In genomic region chr3:14401692-14402303, GRCh38 we compare ENCODE assay signal across 8 cellular contexts. TPM values are rescaled to one million over a fixed set of nuclear protein-coding genes. Genes with fewer than 3 reads are reported as not detected.
DNase-seq lines count a peak whose midpoint lies in the region; ATAC-seq, FAIRE-seq and TF ChIP-seq lines count a peak whose summit lies in the region.

No MANE protein-coding gene starts in this region.

- peak overlapping the region; percentile 100 for H3K4me2 ChIP-seq in K562 (ENCODE audit: insufficient read depth, low read length)

- peak overlapping the region; percentile 96 for H3K4me3 Mint-ChIP-seq in activated naive CD4-positive, alpha-beta T cell treated with anti-CD3 and anti-CD28 coated beads for 36 hours

- H3K9me3 Mint-ChIP-seq in activated naive CD4-positive, alpha-beta T cell treated with anti-CD3 and anti-CD28 coated beads for 36 hours = no peaks in the 10 kb centered on the region

- TSS peak; percentile 67 for BruUV-seq in K562 (replicated peaks; lab: Mats Ljungman, UMichigan)

- peaks cover 35% of the 10 kb centered on the region for H3K4me1 Mint-ChIP-seq in activated naive CD4-positive, alpha-beta T cell treated with anti-CD3 and anti-CD28 coated beads for 36 hours (ENCODE audit: low read depth)

- no peak for TF ChIP-seq EP300 in K562 (IDR thresholded peaks at IDR 0.05; ENCODE audit: low read length)

- H4K20me1 ChIP-seq in K562 (replicated peaks; ENCODE audit: control insufficient read depth, insufficient read depth, low read length) = 0 out of 2 replicates have a peak, but pooled peaks cover 4% of the 10 kb centered on the region

- H3K27ac Mint-ChIP-seq in activated naive CD4-positive, alpha-beta T cell treated with anti-CD3 and anti-CD28 coated beads for 36 hours = no peak overlapping the region

- in situ Hi-C loops in K562 (cut with MboI) = no loop called here

- CTCF ChIA-PET in activated naive CD4-positive, alpha-beta T cell treated with anti-CD3 and anti-CD28 coated beads for 36 hours (lab: Charles Lee) = interaction anchor here (1.0 to 3.8 kb wide), 8 partner anchors 22 to 198 kb away, joined by 3 to 34 read pairs (median 7); no protein-coding TSS in a partner anchor
- CTCF ChIA-PET in K562 (lab: Yijun Ruan, JAX; ENCODE audit: low intra/inter-chr PET ratio) = interaction anchor here (0.8 kb wide), 1 partner anchor 60 kb away, joined by 5 read pairs; no protein-coding TSS in a partner anchor

- H3K9me1 ChIP-seq in K562 (ENCODE audit: control insufficient read depth, insufficient read depth, low read length) = no peaks in the 10 kb centered on the region

- peak overlapping the region; percentile 95 to 96 for H3K9ac ChIP-seq in K562 (ENCODE audit: insufficient read depth in 1 of 2, low read depth in 2 of 2, low read length in 2 of 2)

- H3K27me3 ChIP-seq in K562 (ENCODE audit: control insufficient read depth in 2 of 2, insufficient read depth in 2 of 2, low read length in 2 of 2) (no peaks in the 10 kb centered on the region), lower lobe of right lung (ENCODE audit: low read depth) (no peaks in the 10 kb centered on the region)

- H3K36me3 ChIP-seq in K562 (ENCODE audit: control insufficient read depth, insufficient read depth, low read length) (peaks cover 34% of the 10 kb centered on the region), lower lobe of right lung (no peaks in the 10 kb centered on the region), urinary bladder (ENCODE audit: insufficient read depth) (no peaks in the 10 kb centered on the region)

- H3K4me1 ChIP-seq in K562 (replicated peaks in 1 of 2; ENCODE audit: control insufficient read depth in 2 of 2, insufficient read depth in 2 of 2, low read length in 2 of 2) (peaks cover 18 to 55% of the 10 kb centered on the region in 2 experiments; a peak in 4 of 5 replicates), lower lobe of right lung (peaks cover 49% of the 10 kb centered on the region), urinary bladder (ENCODE audit: insufficient read depth) (no peaks in the 10 kb centered on the region)

- TF ChIP-seq CTCF in K562 (IDR thresholded peaks at IDR 0.05 in 2 of 3, conservative IDR thresholded peaks at IDR 0.05 in 1 of 3; ENCODE audit: insufficient read depth in 2 of 3, low read depth in 1 of 3, low read length in 3 of 3) = no peak
- TF ChIP-seq CTCF in lower lobe of right lung (IDR thresholded peaks at IDR 0.05) = no peak

- WGBS in K562 (ENCODE audit: insufficient coverage, low coverage, missing lambda C conversion rate) = 38% methylated on average over 19 of the region's 22 CpGs
- 51% methylated on average over 22 of the region's 22 CpGs for WGBS in urinary bladder

- no peak for TF ChIP-seq RAD21 in K562 (CRISPR knock-in tag; conservative IDR thresholded peaks at IDR 0.05 in 1 of 2, IDR thresholded peaks at IDR 0.05 in 1 of 2)

- POLR2A ChIA-PET in K562 (lab: Yijun Ruan, JAX) = interaction anchor here (0.5 to 5.2 kb wide), 7 partner anchors 10 to 802 kb away, joined by 3 to 33 read pairs (median 4); no protein-coding TSS in a partner anchor

- peaks cover 4% of the 10 kb centered on the region for H3K36me3 Mint-ChIP-seq in activated naive CD4-positive, alpha-beta T cell treated with anti-CD3 and anti-CD28 coated beads for 36 hours (ENCODE audit: low read depth)

- intact Hi-C loops in activated naive CD4-positive, alpha-beta T cell treated with anti-CD3 and anti-CD28 coated beads for 36 hours (cut with micrococcal nuclease) = loop anchor here (1.0 to 5.0 kb wide), 9 partner anchors 31 to 921 kb away; partner anchors contain the start of genes CCDC174, CHCHD4, HDAC11 and LSM3
- intact Hi-C loops in K562 (cut with micrococcal nuclease) (loop anchor here (2.0 to 5.0 kb wide), 3 partner anchors 36 to 197 kb away; no protein-coding TSS in a partner anchor), lower lobe of right lung (cut with DNase I) (no loop called here)

- H3K79me2 ChIP-seq in K562 (ENCODE audit: control insufficient read depth, insufficient read depth, low read length) = peaks cover 44% of the 10 kb centered on the region

- peak overlapping the region; percentile 95 for H2AFZ ChIP-seq in K562 (ENCODE audit: low read depth, low read length)

- ATAC-seq in K562 (no peak), lower lobe of right lung (no peak)

- no peaks in the 10 kb centered on the region for H3K27me3 Mint-ChIP-seq in activated naive CD4-positive, alpha-beta T cell treated with anti-CD3 and anti-CD28 coated beads for 36 hours (ENCODE audit: low read depth)

- no peaks in the 10 kb centered on the region for H3K9me3 ChIP-seq in K562 (replicated peaks; ENCODE audit: control insufficient read depth, insufficient read depth, low read depth, low read length)
- no peaks in the 10 kb centered on the region for H3K9me3 ChIP-seq in lower lobe of right lung

- no peak for DNase-seq in activated naive CD4-positive, alpha-beta T cell treated with anti-CD3 and anti-CD28 coated beads for 36 hours
- DNase-seq in activated naive CD4-positive, alpha-beta T cell treated with anti-CD3 and anti-CD28 coated beads, Interleukin-2, amount 50 U/mL, for 16 hours = no peak
- DNase-seq in K562 (ENCODE audit: extremely low read depth in 1 of 4, low spot score in 3 of 4) (no peak), lower lobe of right lung (no peak), NCI-H226 (no peak), NCI-H510A treated with DMSO at 0.1 percent for 48 hours (lab: John Stamatoyannopoulos, UW) (no peak), NOMO-1 treated with DMSO at 0.1 percent for 48 hours (lab: John Stamatoyannopoulos, UW; ENCODE audit: unreplicated experiment) (no peak)

- FAIRE-seq in K562 (lab: Jason Lieb, UNC) = no peak

- H3K27ac ChIP-seq in K562 (ENCODE audit: extremely low read depth, low read depth, low read length) = peak overlapping the region; percentile 91; the same call in 2 of the 3 replicates
- peak overlapping the region; percentile 95 for H3K27ac ChIP-seq in lower lobe of right lung
- no peak overlapping the region for H3K27ac ChIP-seq in urinary bladder (ENCODE audit: low read depth)

- H3K4me3 ChIP-seq in K562 (peak overlapping the region; percentile 92), lower lobe of right lung (peak overlapping the region; percentile 94), urinary bladder (ENCODE audit: low read depth, low read length) (peak overlapping the region; percentile 74)

- TF ChIP-seq POLR2A in K562 (conservative IDR thresholded peaks at IDR 0.05) = no peak

TF ChIP-seq in K562, 482 proteins besides CTCF, POLR2A, EP300 and RAD21 (continues in another document):
- 0 out of 2 replicates have a peak, but pooled peaks have one; percentile 20 for TF ChIP-seq ZNF121 (CRISPR knock-in tag; conservative IDR thresholded peaks at IDR 0.05)
- no peak for TF ChIP-seq TOE1 (IDR thresholded peaks at IDR 0.05; ENCODE audit: borderline replicate concordance)
- TF ChIP-seq TOE1 (CRISPR knock-in tag; IDR thresholded peaks at IDR 0.05; ENCODE audit: borderline replicate concordance, low read depth) = 0 out of 2 replicates have a peak, but pooled peaks have one; percentile 13

RNA-seq across cellular contexts. Expression of gene SLC6A6, which starts 0.6 kb away (rescaled TPM):
- total RNA-seq in activated naive CD4-positive, alpha-beta T cell treated with anti-CD3 and anti-CD28 coated beads for 36 hours = 10 to 100 TPM; 32.2 to 36.9 TPM
- total RNA-seq in K562 (2011; cell fraction: chromatin; rRNA removed; ENCODE audit: low replicate concordance) = 361 and 756 TPM in 2 replicates
- 315 and 326 TPM in 2 replicates for total RNA-seq in K562 (2011; cell fraction: nucleolus; rRNA removed)
- total RNA-seq in K562 (2011; cell fraction: nucleoplasm; rRNA removed) = 358 and 388 TPM in 2 replicates
- total RNA-seq in K562 (2014; rRNA removed) (106 and 223 TPM in 2 replicates), K562 (2014; rRNA removed; fragmentation: Illumina TruSeq; extraction: Trizol) (79.6 and 90.2 TPM in 2 replicates), K562 (2015; rRNA removed; fragmentation: Illumina TruSeq; extraction: Trizol) (91.9 and 93.2 TPM in 2 replicates), K562 (2021) (194 and 203 TPM in 2 replicates), lower lobe of right lung (84.0 TPM), urinary bladder (9.2 TPM)
- polyA plus RNA-seq in K562 (2011; rRNA removed) (71.4 and 100 TPM in 2 replicates), K562 (2014; fragmentation: Illumina TruSeq; extraction: Trizol) (121 and 139 TPM in 2 replicates), K562 (2014; fragmentation: Nextera tagmentation; extraction: Ambion mirVana) (10 to 100 TPM; 12.3 to 14.8 TPM), K562 (2014; rRNA removed) (111 and 129 TPM in 2 replicates), urinary bladder (8.0 TPM)
- polyA plus RNA-seq in K562 (2011; cell fraction: cytosol; rRNA removed) = 56.5 and 73.9 TPM in 2 replicates
- 434 and 457 TPM in 2 replicates for polyA plus RNA-seq in K562 (2011; cell fraction: nucleus; rRNA removed)
- polyA plus RNA-seq in K562 (2012) = 52.3 and 64.9 TPM in 2 replicates
- 75.5 and 106 TPM in 2 replicates for polyA minus RNA-seq in K562 (2011; rRNA and poly(A)+ RNA removed)
- polyA minus RNA-seq in K562 (2011; cell fraction: cytosol; rRNA and poly(A)+ RNA removed) = 40.8 and 83.0 TPM in 2 replicates
- polyA minus RNA-seq in K562 (2011; cell fraction: nucleus; rRNA and poly(A)+ RNA removed) = 138 and 192 TPM in 2 replicates
